Comparison of ENCODE assay signal across 17 cellular contexts in the genomic region with DNA sequence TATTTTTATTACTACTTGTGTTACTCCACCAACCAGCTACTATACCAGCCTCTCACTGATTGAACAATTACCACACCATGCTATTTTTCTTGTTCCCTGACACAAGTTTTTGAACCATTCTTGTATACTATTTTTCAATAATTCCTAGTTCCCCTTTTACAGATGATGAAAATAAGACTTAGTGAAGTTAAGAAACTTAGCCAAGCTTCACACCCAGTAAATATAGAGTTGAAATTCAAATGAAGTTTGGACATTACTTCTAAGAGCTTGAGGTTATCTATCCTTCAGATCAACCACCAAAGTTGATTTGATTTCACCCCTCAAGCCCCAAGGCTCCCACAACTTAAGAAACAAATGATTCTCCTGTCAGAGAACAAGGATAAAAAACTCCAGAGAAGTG. TPM values are rescaled to one million over a fixed set of nuclear protein-coding genes. Genes with fewer than 3 reads are reported as not detected.
DNase-seq lines count a peak whose midpoint lies in the region; ATAC-seq and TF ChIP-seq lines count a peak whose summit lies in the region.
"Had no signal": no experiment of that assay in that cellular context is flagged by ENCODE, and none has a peak within 500 bp of the region (broad histone marks: within the 10 kb centered on the region; RNA-seq: fewer than 3 reads in every experiment).

No MANE protein-coding gene starts in this region.

- H3K4me2 ChIP-seq in mesendoderm (ENCODE audit: low read length), result no peak overlapping the region
- H3K4me2 ChIP-seq: GM23338 had no signal

- no peak overlapping the region for H3K4me3 ChIP-seq in mesendoderm (ENCODE audit: low read length)
- H3K4me3 ChIP-seq: GM23338, tibial nerve had no signal

- no peak for TF ChIP-seq CTCF in RWPE1 (conservative IDR thresholded peaks at IDR 0.05; ENCODE audit: low read depth)

- no peak overlapping the region for H3K23ac ChIP-seq in mesendoderm (ENCODE audit: low read length)

- no peaks in the 10 kb centered on the region for H3K79me2 ChIP-seq in mesendoderm (ENCODE audit: control insufficient read depth, insufficient read depth, low read length)

- no peak overlapping the region for H2BK120ac ChIP-seq in mesendoderm (ENCODE audit: low read depth, low read length)

- no peak overlapping the region for H2BK15ac ChIP-seq in mesendoderm (replicated peaks; ENCODE audit: low read depth)

- no peaks in the 10 kb centered on the region for H3K36me3 ChIP-seq in mesendoderm (ENCODE audit: control insufficient read depth, insufficient read depth, low read length)
- H3K36me3 ChIP-seq: tibial nerve had no signal

- H3K79me1 ChIP-seq in mesendoderm (ENCODE audit: low read length), result no peaks in the 10 kb centered on the region

- no peak overlapping the region for H3K27ac ChIP-seq in mesendoderm (ENCODE audit: low read depth, low read length)
- H3K27ac ChIP-seq in RWPE1, result no peak overlapping the region
- H3K27ac ChIP-seq: tibial nerve had no signal

- no peak overlapping the region for H3K4ac ChIP-seq in mesendoderm (ENCODE audit: low read depth, low read length)

- no peak overlapping the region for H3K56ac ChIP-seq in mesendoderm (ENCODE audit: low read length)

- H2BK5ac ChIP-seq in mesendoderm (ENCODE audit: low read length), result no peak overlapping the region

- H3K18ac ChIP-seq in mesendoderm (ENCODE audit: low read length), result no peak overlapping the region

- no peak overlapping the region for H3K9ac ChIP-seq in mesendoderm (ENCODE audit: low read length)

- no peak overlapping the region for H4K8ac ChIP-seq in mesendoderm (ENCODE audit: low read depth, low read length)

- POLR2A ChIA-PET in RWPE1 (lab: Yijun Ruan, JAX; ENCODE audit: low non-redundant PET), result no interaction called here

- ATAC-seq in GM18498 (IDR thresholded peaks at IDR 0.05; ENCODE audit: unreplicated experiment), result peak; percentile 63
- peak; percentile 77 for ATAC-seq in GM19351 (IDR thresholded peaks at IDR 0.05; ENCODE audit: unreplicated experiment)
- ATAC-seq in HG02763 (IDR thresholded peaks at IDR 0.05; ENCODE audit: unreplicated experiment), result peak; percentile 53
- peak; percentile 56 for ATAC-seq in HG03571 (IDR thresholded peaks at IDR 0.05; ENCODE audit: unreplicated experiment)
- ATAC-seq in HG03135 (IDR thresholded peaks at IDR 0.05; ENCODE audit: unreplicated experiment), result no peak
- ATAC-seq: GM23338 had no signal

- no peak overlapping the region for H4K5ac ChIP-seq in mesendoderm (ENCODE audit: low read length)

- no peaks in the 10 kb centered on the region for H3K4me1 ChIP-seq in mesendoderm (ENCODE audit: control insufficient read depth, low read depth, low read length)
- H3K4me1 ChIP-seq: tibial nerve had no signal

- CTCF ChIA-PET in RWPE1 (lab: Yijun Ruan, JAX), result interaction anchor here (0.6 to 0.9 kb wide), 3 partner anchors 9 to 1802 kb away, joined by 4 to 5 read pairs (median 5); no protein-coding TSS in a partner anchor

- H3K27me3 ChIP-seq in mesendoderm (ENCODE audit: insufficient read depth, low read length, poor library complexity), result no peaks in the 10 kb centered on the region
- H3K27me3 ChIP-seq: tibial nerve had no signal

- H2AK5ac ChIP-seq in mesendoderm (ENCODE audit: low read length), result no peak overlapping the region

- no peak for DNase-seq in mesendoderm
- no peak for DNase-seq in RWPE1 (ENCODE audit: low spot score)
- DNase-seq in putamen (ENCODE audit: low spot score), result no peak
- DNase-seq: activated CD4-positive, alpha-beta T cell treated with anti-CD3 and anti-CD28 coated beads for 48 hours; Calu3; GDM1; NCI-H2107; NCI-H82; stimulated activated CD4-positive, alpha-beta T cell treated with anti-CD3 and anti-CD28 coated beads, Interleukin-4, amount 100 ng/mL, for 1 hour had no signal

RNA-seq across cellular contexts. Expression of a gene that starts 13.1 kb away (rescaled TPM):
- 0.13 TPM for polyA plus RNA-seq in mesendoderm (2013, experiment 1 of 2)
- 0.11 TPM for polyA plus RNA-seq in mesendoderm (2013, experiment 2 of 2)
- polyA plus RNA-seq: fibroblast of lung had no signal
